32 cellular contexts compared by ENCODE assay signal in the genomic region with DNA sequence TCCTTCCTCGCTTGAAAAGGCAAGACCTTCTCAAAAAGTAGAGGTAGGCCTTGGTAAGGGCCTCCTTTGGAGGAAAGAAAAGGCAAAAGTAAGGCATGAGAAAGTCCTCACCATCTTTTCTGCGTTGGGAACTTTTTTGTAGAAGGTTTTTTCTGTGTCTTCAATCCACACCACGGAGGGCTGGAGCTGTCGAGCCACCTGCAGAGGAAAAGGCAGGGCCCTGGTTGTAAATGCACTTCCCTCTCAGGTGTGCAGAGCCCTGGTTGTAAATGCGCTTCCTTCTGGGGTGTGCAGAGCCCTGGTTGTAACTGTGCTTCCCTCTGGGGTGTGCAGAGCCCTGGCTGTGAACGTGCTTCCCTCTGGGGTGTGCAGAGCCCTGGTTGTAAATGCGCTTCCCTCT.
"Had no signal": no experiment of that assay in that cellular context is flagged by ENCODE, and none has a peak within 500 bp of the region (broad histone marks: within the 10 kb centered on the region; RNA-seq: fewer than 3 reads in every experiment).

No MANE protein-coding gene starts in this region.

- H2AFZ ChIP-seq: hepatocyte had no signal

- H3K9me3 Mint-ChIP-seq: stimulated activated naive CD8-positive, alpha-beta T cell treated with anti-CD3 and anti-CD28 coated beads, Interleukin-15, amount 100 ng/mL, for 72 hours had no signal

- H3K27ac Mint-ChIP-seq: endodermal cell; naive thymus-derived CD4-positive, alpha-beta T cell; progenitor cell of endocrine pancreas; stimulated activated naive CD8-positive, alpha-beta T cell treated with anti-CD3 and anti-CD28 coated beads, Interleukin-15, amount 100 ng/mL, for 72 hours had no signal

- H3K4me1 Mint-ChIP-seq: naive thymus-derived CD4-positive, alpha-beta T cell; stimulated activated naive CD8-positive, alpha-beta T cell treated with anti-CD3 and anti-CD28 coated beads, Interleukin-15, amount 100 ng/mL, for 72 hours had no signal

- ATAC-seq: foreskin keratinocyte; gastroesophageal sphincter; heart left ventricle; left lobe of liver; naive thymus-derived CD4-positive, alpha-beta T cell; pancreas; sciatic nerve; stimulated activated naive CD8-positive, alpha-beta T cell treated with anti-CD3 and anti-CD28 coated beads, Interleukin-15, amount 100 ng/mL, for 72 hours; upper lobe of right lung had no signal

- H3K4me3 ChIP-seq: dorsolateral prefrontal cortex, esophagus muscularis mucosa, gastroesophageal sphincter, heart left ventricle, hepatocyte, pancreas, right atrium auricular region, smooth muscle cell, suprapubic skin, transverse colon, upper lobe of right lung, uterus had no signal

- H3K36me3 ChIP-seq: esophagus muscularis mucosa, gastroesophageal sphincter, heart left ventricle, pancreas, right atrium auricular region, suprapubic skin, transverse colon, upper lobe of right lung, uterus had no signal

- H3K27me3 ChIP-seq: dorsolateral prefrontal cortex, esophagus muscularis mucosa, foreskin keratinocyte, gastroesophageal sphincter, heart left ventricle, hepatocyte, pancreas, right atrium auricular region, transverse colon, upper lobe of right lung, uterus had no signal

- H3K27me3 Mint-ChIP-seq: progenitor cell of endocrine pancreas; stimulated activated naive CD8-positive, alpha-beta T cell treated with anti-CD3 and anti-CD28 coated beads, Interleukin-15, amount 100 ng/mL, for 72 hours had no signal

- H3K79me2 ChIP-seq: hepatocyte had no signal

- H3K4me3 Mint-ChIP-seq: endodermal cell; naive thymus-derived CD4-positive, alpha-beta T cell; nephron; stimulated activated naive CD8-positive, alpha-beta T cell treated with anti-CD3 and anti-CD28 coated beads, Interleukin-15, amount 100 ng/mL, for 72 hours had no signal

- DNase-seq: dorsolateral prefrontal cortex; effector CD8-positive, alpha-beta T cell; endodermal cell; foreskin keratinocyte; heart left ventricle; kidney; mesenchymal stem cell; midbrain; naive thymus-derived CD4-positive, alpha-beta T cell; occipital lobe; pancreas; stimulated activated CD4-positive, alpha-beta T cell treated with anti-CD3 and anti-CD28 coated beads, Interleukin-12 subunit alpha, Interleukin-12 subunit beta, amount 100 ng/mL, for 4 hours; stimulated activated CD4-positive, alpha-beta T cell treated with anti-CD3 and anti-CD28 coated beads, Interleukin-1b, Interleukin-23, amount 100 ng/mL, for 48 hours; stimulated activated CD4-positive, alpha-beta T cell treated with anti-CD3 and anti-CD28 coated beads, Interleukin-4, amount 100 ng/mL, for 1 hour; stimulated activated CD8-positive, alpha-beta memory T cell treated with anti-CD3 and anti-CD28 coated beads, Interleukin-4, amount 100 ng/mL, for 48 hours; stimulated activated naive CD4-positive, alpha-beta T cell; stimulated activated naive CD8-positive, alpha-beta T cell treated with anti-CD3 and anti-CD28 coated beads, Interleukin-15, amount 100 ng/mL, for 72 hours; transverse colon; upper lobe of right lung; uterus had no signal

- FAIRE-seq: colon, endothelial cell of umbilical vein, kidney, pancreas had no signal

- H3K4me1 ChIP-seq: foreskin keratinocyte, gastroesophageal sphincter, pancreas, right atrium auricular region, suprapubic skin, transverse colon, upper lobe of right lung, uterus had no signal

- H3K4me2 ChIP-seq: hepatocyte, smooth muscle cell had no signal

- H3K27ac ChIP-seq: dorsolateral prefrontal cortex, esophagus muscularis mucosa, foreskin keratinocyte, gastroesophageal sphincter, heart left ventricle, hepatocyte, pancreas, right atrium auricular region, suprapubic skin, transverse colon, upper lobe of right lung, uterus had no signal

- H3K36me3 Mint-ChIP-seq: naive thymus-derived CD4-positive, alpha-beta T cell had no signal

- H3K9me3 ChIP-seq: esophagus muscularis mucosa, gastroesophageal sphincter, heart left ventricle, pancreas, right atrium auricular region, suprapubic skin, transverse colon, upper lobe of right lung, uterus had no signal
